ENCODE assay signal across 1 cellular context in genomic region chr11:18632841-18633240, GRCh38.
TF ChIP-seq lines count a peak whose summit lies in the region.

No MANE protein-coding gene starts in this region.

TF ChIP-seq in H1, 55 proteins besides CTCF, POLR2A, EP300 and RAD21 (continued from another document):
- TF ChIP-seq FOSL1 (IDR thresholded peaks at IDR 0.05; ENCODE audit: insufficient read depth, low read depth, low read length) (no peak), MAX (IDR thresholded peaks at IDR 0.05) (no peak), TAF7 (optimal IDR thresholded peaks at IDR 0.05; ENCODE audit: borderline replicate concordance, low read depth, low read length) (no peak), HDAC2 (IDR thresholded peaks at IDR 0.05; ENCODE audit: borderline replicate concordance in 1 of 2, low read depth in 2 of 2, low read length in 2 of 2) (no peak), KDM1A (IDR thresholded peaks at IDR 0.05; ENCODE audit: borderline replicate concordance, low read length) (no peak), ASH2L (IDR thresholded peaks at IDR 0.05; ENCODE audit: low read length) (no peak)
TF ChIP-seq in H1: peak in this region for 0.
